1 cellular context compared by ENCODE assay signal in genomic region chr16:70568601-70569217, GRCh38.
TF ChIP-seq lines count a peak whose summit lies in the region.

No MANE protein-coding gene starts in this region.

TF ChIP-seq in HepG2, 621 proteins besides CTCF, POLR2A, EP300 and RAD21:
- TF ChIP-seq RBM22 (optimal IDR thresholded peaks at IDR 0.05; ENCODE audit: low read length) (peak; percentile 91), THAP7 (CRISPR knock-in tag; IDR thresholded peaks at IDR 0.05) (no peak), ZMYM3 (CRISPR knock-in tag; IDR thresholded peaks at IDR 0.05) (no peak)
TF ChIP-seq in HepG2: peak in this region for 1.
